In the genomic region with DNA sequence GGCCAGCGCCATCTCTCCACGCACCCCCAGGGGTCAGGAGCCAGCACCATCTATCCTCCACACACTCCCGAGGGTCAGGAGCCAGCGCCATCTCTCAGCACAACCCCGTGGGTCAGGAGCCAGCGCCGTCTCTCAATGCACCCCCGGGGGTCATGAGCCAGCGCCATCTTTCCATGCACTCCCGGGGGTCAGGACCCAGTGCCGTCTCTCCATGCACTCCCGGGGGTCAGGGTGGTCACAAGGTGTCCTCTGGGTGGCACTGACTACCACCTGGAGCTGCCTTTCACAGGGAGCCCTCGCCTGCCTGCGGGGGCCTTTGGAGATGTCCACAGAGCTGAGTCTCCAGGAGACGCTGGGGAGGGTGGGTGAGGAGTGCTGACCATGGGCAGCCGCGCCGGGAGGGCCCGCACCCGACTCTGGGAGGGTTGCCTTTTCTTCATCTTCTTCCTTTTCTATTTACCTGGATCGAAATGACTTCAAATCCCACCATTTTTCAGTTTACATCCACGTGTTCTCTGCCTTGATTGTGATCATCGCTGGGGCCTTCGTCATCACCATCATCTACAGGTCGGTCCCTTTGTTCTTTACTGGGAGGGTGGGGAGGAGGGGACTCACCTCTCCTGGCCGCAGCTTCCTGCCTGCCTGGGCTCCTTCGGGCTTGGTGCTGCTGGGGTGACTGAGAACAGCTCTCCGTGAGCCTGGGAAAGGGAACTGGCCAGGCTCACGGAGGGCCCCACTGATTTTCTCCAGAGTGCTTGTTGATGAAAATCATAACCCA, we compare ENCODE assay signal across 24 cellular contexts. TPM values are rescaled to one million over a fixed set of nuclear protein-coding genes. Genes with fewer than 3 reads are reported as not detected.
"Had no signal": no experiment of that assay in that cellular context is flagged by ENCODE, and none has a peak within 500 bp of the region (broad histone marks: within the 10 kb centered on the region; RNA-seq: fewer than 3 reads in every experiment).

No MANE protein-coding gene starts in this region.

- H3K4me1 Mint-ChIP-seq: activated B cell treated with CpG ODN at 0.5 μM for 24 hours; activated CD4-positive, alpha-beta T cell treated with anti-CD3 and anti-CD28 coated beads, Interleukin-2, amount 10 ng/mL, durations not matched to agents 7 days and 5 days; central memory CD8-positive, alpha-beta T cell; mesothelial cell of epicardium; stimulated activated effector memory CD8-positive, alpha-beta T cell treated with anti-CD3 and anti-CD28 coated beads, Interleukin-12 subunit alpha, Interleukin-12 subunit beta, amount 100 ng/mL, for 72 hours had no signal

- H3K4me1 ChIP-seq: lower lobe of right lung, neural progenitor cell, transverse colon had no signal

- H3K4me3 ChIP-seq: lower lobe of right lung, neural progenitor cell, ovary, transverse colon had no signal

- H3K27ac ChIP-seq: brain microvascular endothelial cell, epithelial cell of prostate, lower lobe of right lung, neural progenitor cell, ovary, transverse colon had no signal

- FAIRE-seq: TTC549 had no signal

- ATAC-seq: activated T-cell treated with anti-CD3 and anti-CD28 coated beads, Interleukin-2, amount 50 U/mL, for 72 hours; left cardiac atrium; lower lobe of right lung; stimulated activated effector memory CD8-positive, alpha-beta T cell treated with anti-CD3 and anti-CD28 coated beads, Interleukin-12 subunit alpha, Interleukin-12 subunit beta, amount 100 ng/mL, for 72 hours had no signal

- H3K4me3 Mint-ChIP-seq: activated B cell treated with CpG ODN at 0.5 μM for 24 hours; activated CD4-positive, alpha-beta T cell treated with anti-CD3 and anti-CD28 coated beads, Interleukin-2, amount 10 ng/mL, durations not matched to agents 7 days and 5 days; activated T-cell treated with anti-CD3 and anti-CD28 coated beads, Interleukin-2, amount 50 U/mL, for 72 hours; central memory CD8-positive, alpha-beta T cell; immature natural killer cell; mesothelial cell of epicardium; neural progenitor cell; stimulated activated effector memory CD8-positive, alpha-beta T cell treated with anti-CD3 and anti-CD28 coated beads, Interleukin-12 subunit alpha, Interleukin-12 subunit beta, amount 100 ng/mL, for 72 hours had no signal

- DNase-seq: activated B cell treated with CpG ODN at 0.5 μM for 24 hours; activated CD4-positive, alpha-beta T cell treated with anti-CD3 and anti-CD28 coated beads, Interleukin-2, amount 10 ng/mL, durations not matched to agents 7 days and 5 days; activated naive CD4-positive, alpha-beta T cell; activated T-cell treated with anti-CD3 and anti-CD28 coated beads, Interleukin-2, amount 50 U/mL, for 72 hours; anterior cingulate cortex; brain microvascular endothelial cell; cortex of kidney; effector memory CD4-positive, alpha-beta T cell; foreskin melanocyte; immature natural killer cell; left cardiac atrium; lower lobe of right lung; ovary; stimulated activated CD4-positive, alpha-beta T cell treated with anti-CD3 and anti-CD28 coated beads, Interleukin-2, amount 100 ng/mL, for 24 hours; SW 1271; transverse colon had no signal

- H3K27me3 ChIP-seq: brain microvascular endothelial cell, neural progenitor cell, ovary, transverse colon had no signal

- H3K9ac ChIP-seq: neural progenitor cell had no signal

- H3K36me3 Mint-ChIP-seq: neural progenitor cell; stimulated activated effector memory CD8-positive, alpha-beta T cell treated with anti-CD3 and anti-CD28 coated beads, Interleukin-12 subunit alpha, Interleukin-12 subunit beta, amount 100 ng/mL, for 72 hours had no signal

- H3K4me2 ChIP-seq: neural progenitor cell had no signal

- H3K27me3 Mint-ChIP-seq: activated B cell treated with CpG ODN at 0.5 μM for 24 hours; activated CD4-positive, alpha-beta T cell treated with anti-CD3 and anti-CD28 coated beads, Interleukin-2, amount 10 ng/mL, durations not matched to agents 7 days and 5 days had no signal

- H3K9me3 Mint-ChIP-seq: activated B cell treated with CpG ODN at 0.5 μM for 24 hours; central memory CD8-positive, alpha-beta T cell; mesothelial cell of epicardium; stimulated activated effector memory CD8-positive, alpha-beta T cell treated with anti-CD3 and anti-CD28 coated beads, Interleukin-12 subunit alpha, Interleukin-12 subunit beta, amount 100 ng/mL, for 72 hours had no signal

- H3K27ac Mint-ChIP-seq: activated B cell treated with CpG ODN at 0.5 μM for 24 hours; activated CD4-positive, alpha-beta T cell treated with anti-CD3 and anti-CD28 coated beads, Interleukin-2, amount 10 ng/mL, durations not matched to agents 7 days and 5 days; activated T-cell treated with anti-CD3 and anti-CD28 coated beads, Interleukin-2, amount 50 U/mL, for 72 hours; immature natural killer cell; mesothelial cell of epicardium; neural progenitor cell; stimulated activated effector memory CD8-positive, alpha-beta T cell treated with anti-CD3 and anti-CD28 coated beads, Interleukin-12 subunit alpha, Interleukin-12 subunit beta, amount 100 ng/mL, for 72 hours had no signal

- H3K9me3 ChIP-seq: lower lobe of right lung, ovary, transverse colon had no signal

- H2AFZ ChIP-seq: neural progenitor cell had no signal

RNA-seq across cellular contexts. Expression of gene TEX29, which starts 19.1 kb away (rescaled TPM):
- total RNA-seq: SK-MEL-5, subcutaneous adipose tissue, transverse colon had no signal
